Comparison of ENCODE assay signal across 1 cellular context in the genomic region with DNA sequence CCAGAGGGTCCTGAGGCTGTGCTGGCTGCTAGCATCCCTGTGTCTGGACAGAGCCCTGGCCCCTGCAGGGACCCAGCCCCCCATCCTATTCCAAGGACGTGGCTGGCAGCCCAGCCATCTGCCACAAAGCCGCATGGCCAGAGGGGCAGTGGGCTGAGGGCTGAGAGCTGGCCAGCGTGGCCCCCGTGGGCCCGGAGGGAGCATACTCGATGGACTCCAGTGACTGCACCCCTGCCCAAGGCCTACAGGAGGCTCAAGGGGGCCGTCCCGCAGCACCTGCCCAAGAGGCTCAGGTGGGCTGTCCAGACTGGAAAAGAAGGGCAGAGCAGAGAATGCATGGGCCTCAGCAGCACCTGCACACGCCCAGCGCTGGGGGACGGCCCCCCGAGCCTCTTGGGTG.
TF ChIP-seq lines count a peak whose summit lies in the region.

No MANE protein-coding gene starts in this region.

TF ChIP-seq in HepG2, 621 proteins besides CTCF, POLR2A, EP300 and RAD21:
- TF ChIP-seq ISX (CRISPR knock-in tag; conservative IDR thresholded peaks at IDR 0.05), result no peak
- TF ChIP-seq ZNF256 (CRISPR knock-in tag; conservative IDR thresholded peaks at IDR 0.05), result no peak
- TF ChIP-seq AGO2 (optimal IDR thresholded peaks at IDR 0.05; ENCODE audit: low read depth, low read length), result peak; percentile 21
- no peak for TF ChIP-seq POLR2AphosphoS2 (IDR thresholded peaks at IDR 0.05; ENCODE audit: low read depth, low read length)
- no peak for TF ChIP-seq NFE2L2 (IDR thresholded peaks at IDR 0.05; ENCODE audit: low read length)
- no peak for TF ChIP-seq HMGA1 (CRISPR knock-in tag; conservative IDR thresholded peaks at IDR 0.05)
